33 cellular contexts compared by ENCODE assay signal in genomic region chr4:185995665-185996064, GRCh38.
DNase-seq lines count a peak whose midpoint lies in the region; ATAC-seq and TF ChIP-seq lines count a peak whose summit lies in the region.
"Had no signal": no experiment of that assay in that cellular context is flagged by ENCODE, and none has a peak within 500 bp of the region (broad histone marks: within the 10 kb centered on the region; RNA-seq: fewer than 3 reads in every experiment).

No MANE protein-coding gene starts in this region.

- CTCF ChIA-PET in WTC11 (lab: Charles Lee) = interaction anchor here (0.6 to 1.2 kb wide), 3 partner anchors 26 to 218 kb away, joined by 3 read pairs; no protein-coding TSS in a partner anchor

- intact Hi-C loops in activated CD4-positive, alpha-beta T cell treated with anti-CD3 and anti-CD28 coated beads, Interleukin-2, amount 10 ng/mL, durations not matched to agents 24 days and 14 days (cut with micrococcal nuclease) = no loop called here
- intact Hi-C loops in tibial artery (cut with DNase I; ENCODE audit: low total_unique reads) = no loop called here

- ATAC-seq in WTC11 = no peak
- ATAC-seq in activated T-helper 17 cell treated with anti-CD3 and anti-CD28 coated beads, Interleukin-2, amount 50 U/mL, for 72 hours (replicated peaks) = no peak
- ATAC-seq: A549; CD8-positive, alpha-beta T cell had no signal

- no peak overlapping the region for H3K27ac Mint-ChIP-seq in activated CD4-positive, alpha-beta T cell treated with anti-CD3 and anti-CD28 coated beads, Interleukin-2, amount 10 ng/mL, durations not matched to agents 24 days and 14 days
- no peak overlapping the region for H3K27ac Mint-ChIP-seq in WTC11
- H3K27ac Mint-ChIP-seq in activated T-helper 17 cell treated with anti-CD3 and anti-CD28 coated beads, Interleukin-2, amount 50 U/mL, for 72 hours = no peak overlapping the region
- H3K27ac Mint-ChIP-seq: B cell; CD14-positive monocyte; CD4-positive, alpha-beta memory T cell; CD4-positive, alpha-beta T cell; CD4-positive, CD25-positive, alpha-beta regulatory T cell; CD8-positive, alpha-beta memory T cell; CD8-positive, alpha-beta T cell had no signal

- peak overlapping the region; percentile 29 to 86 for H3K27ac ChIP-seq in tibial artery
- H3K27ac ChIP-seq in substantia nigra (ENCODE audit: low read depth, low read length, poor library complexity, severe bottlenecking) = no peak overlapping the region
- H3K27ac ChIP-seq: 22Rv1; A549; BLaER1; BLaER1 treated with 17β-estradiol and CSF1 and Interleukin-3, amounts not matched to agents 10 nM and 100 nM; C4-2B had no signal

- no peak overlapping the region for H3K4me3 ChIP-seq in tibial artery
- H3K4me3 ChIP-seq: A549; BLaER1; BLaER1 treated with 17β-estradiol and CSF1 and Interleukin-3, amounts not matched to agents 10 nM and 100 nM had no signal

- H3K9me3 ChIP-seq in tibial artery = no peaks in the 10 kb centered on the region
- H3K9me3 ChIP-seq: A549, BE2C, BLaER1, Caco-2 had no signal

- TF ChIP-seq CTCF in WTC11 (IDR thresholded peaks at IDR 0.05) (no peak), tibial artery (IDR thresholded peaks at IDR 0.05) (no peak)

- POLR2A ChIA-PET in WTC11 (lab: Charles Lee) = no interaction called here

- H3K36me3 ChIP-seq in tibial artery = no peaks in the 10 kb centered on the region
- H3K36me3 ChIP-seq: BE2C; BLaER1; BLaER1 treated with 17β-estradiol and CSF1 and Interleukin-3, amounts not matched to agents 10 nM and 100 nM had no signal

- peaks cover 0 to 74% (median 18%) of the 10 kb centered on the region in 4 donors for H3K4me1 ChIP-seq in tibial artery
- H3K4me1 ChIP-seq: A549, BE2C, BLaER1, Caco-2 had no signal

- no peaks in the 10 kb centered on the region for H3K4me1 Mint-ChIP-seq in activated CD4-positive, alpha-beta T cell treated with anti-CD3 and anti-CD28 coated beads, Interleukin-2, amount 10 ng/mL, durations not matched to agents 24 days and 14 days
- H3K4me1 Mint-ChIP-seq in WTC11 = peaks cover 22% of the 10 kb centered on the region
- no peaks in the 10 kb centered on the region for H3K4me1 Mint-ChIP-seq in activated T-helper 17 cell treated with anti-CD3 and anti-CD28 coated beads, Interleukin-2, amount 50 U/mL, for 72 hours
- H3K4me1 Mint-ChIP-seq: B cell; CD14-positive monocyte; CD4-positive, alpha-beta memory T cell; CD4-positive, CD25-positive, alpha-beta regulatory T cell; CD8-positive, alpha-beta memory T cell had no signal

- no peak overlapping the region for H3K4me3 Mint-ChIP-seq in activated CD4-positive, alpha-beta T cell treated with anti-CD3 and anti-CD28 coated beads, Interleukin-2, amount 10 ng/mL, durations not matched to agents 24 days and 14 days
- no peak overlapping the region for H3K4me3 Mint-ChIP-seq in WTC11
- H3K4me3 Mint-ChIP-seq in activated T-helper 17 cell treated with anti-CD3 and anti-CD28 coated beads, Interleukin-2, amount 50 U/mL, for 72 hours = no peak overlapping the region
- H3K4me3 Mint-ChIP-seq: B cell; CD14-positive monocyte; CD4-positive, alpha-beta T cell; CD4-positive, CD25-positive, alpha-beta regulatory T cell; CD8-positive, alpha-beta memory T cell; CD8-positive, alpha-beta T cell had no signal

- no peaks in the 10 kb centered on the region for H3K36me3 Mint-ChIP-seq in activated CD4-positive, alpha-beta T cell treated with anti-CD3 and anti-CD28 coated beads, Interleukin-2, amount 10 ng/mL, durations not matched to agents 24 days and 14 days (ENCODE audit: low read depth)
- peaks cover 18% of the 10 kb centered on the region for H3K36me3 Mint-ChIP-seq in WTC11
- H3K36me3 Mint-ChIP-seq in activated T-helper 17 cell treated with anti-CD3 and anti-CD28 coated beads, Interleukin-2, amount 50 U/mL, for 72 hours (ENCODE audit: low read depth) = no peaks in the 10 kb centered on the region
- H3K36me3 Mint-ChIP-seq: CD14-positive monocyte; CD4-positive, alpha-beta memory T cell; CD4-positive, CD25-positive, alpha-beta regulatory T cell; CD8-positive, alpha-beta memory T cell; CD8-positive, alpha-beta T cell had no signal

- peak; percentile 33 for DNase-seq in activated CD4-positive, alpha-beta T cell treated with anti-CD3 and anti-CD28 coated beads, Interleukin-2, amount 10 ng/mL, durations not matched to agents 24 days and 14 days
- DNase-seq in activated CD4-positive, alpha-beta T cell treated with anti-CD3 and anti-CD28 coated beads, Interleukin-2, amount 50 U/mL, for 1 hour = no peak
- no peak for DNase-seq in WTC11 (ENCODE audit: low spot score)
- DNase-seq in tibial artery = no peak
- DNase-seq in substantia nigra (lab: John Stamatoyannopoulos, UW) = no peak
- DNase-seq: 8988T; ACHN; AML-193; BE2C; C1 segment of cervical spinal cord; Caco-2; Calu3; CD4-positive, alpha-beta memory T cell; CD4-positive, alpha-beta T cell; CD4-positive, CD25-positive, alpha-beta regulatory T cell; CD8-positive, alpha-beta memory T cell; CD8-positive, alpha-beta T cell; COR-L47; DMS 273 treated with DMSO at 0.1 percent for 48 hours; DMS153; DMS53; DMS79; DMS79 treated with DMSO at 0.1 percent for 48 hours; DND-41; EL had no signal

- peaks cover 4% of the 10 kb centered on the region for H3K9me3 Mint-ChIP-seq in activated CD4-positive, alpha-beta T cell treated with anti-CD3 and anti-CD28 coated beads, Interleukin-2, amount 10 ng/mL, durations not matched to agents 24 days and 14 days
- H3K9me3 Mint-ChIP-seq in WTC11 = peaks cover 21% of the 10 kb centered on the region
- H3K9me3 Mint-ChIP-seq in activated T-helper 17 cell treated with anti-CD3 and anti-CD28 coated beads, Interleukin-2, amount 50 U/mL, for 72 hours = no peaks in the 10 kb centered on the region
- H3K9me3 Mint-ChIP-seq: CD4-positive, alpha-beta memory T cell; CD4-positive, alpha-beta T cell; CD8-positive, alpha-beta T cell had no signal

- peaks cover 5% of the 10 kb centered on the region for H3K27me3 Mint-ChIP-seq in activated CD4-positive, alpha-beta T cell treated with anti-CD3 and anti-CD28 coated beads, Interleukin-2, amount 10 ng/mL, durations not matched to agents 24 days and 14 days
- H3K27me3 Mint-ChIP-seq in WTC11 (ENCODE audit: low read depth) = peaks cover 2% of the 10 kb centered on the region; the same call in 1 of the 2 replicates
- H3K27me3 Mint-ChIP-seq in activated T-helper 17 cell treated with anti-CD3 and anti-CD28 coated beads, Interleukin-2, amount 50 U/mL, for 72 hours = peaks cover 5% of the 10 kb centered on the region
- H3K27me3 Mint-ChIP-seq: CD4-positive, alpha-beta memory T cell; CD4-positive, alpha-beta T cell; CD4-positive, CD25-positive, alpha-beta regulatory T cell; CD8-positive, alpha-beta memory T cell had no signal

- no peaks in the 10 kb centered on the region for H3K27me3 ChIP-seq in tibial artery
- H3K27me3 ChIP-seq: BE2C; BLaER1; BLaER1 treated with 17β-estradiol and CSF1 and Interleukin-3, amounts not matched to agents 10 nM and 100 nM had no signal

TF ChIP-seq in WTC11, 78 proteins besides CTCF, POLR2A, EP300 and RAD21:
- TF ChIP-seq MAX (CRISPR knock-in tag; IDR thresholded peaks at IDR 0.05) = no peak
- TF ChIP-seq ZNF416 (CRISPR knock-in tag; IDR thresholded peaks at IDR 0.05) = peak; percentile 94
